ENCODE assay signal across 33 cellular contexts in the genomic region with DNA sequence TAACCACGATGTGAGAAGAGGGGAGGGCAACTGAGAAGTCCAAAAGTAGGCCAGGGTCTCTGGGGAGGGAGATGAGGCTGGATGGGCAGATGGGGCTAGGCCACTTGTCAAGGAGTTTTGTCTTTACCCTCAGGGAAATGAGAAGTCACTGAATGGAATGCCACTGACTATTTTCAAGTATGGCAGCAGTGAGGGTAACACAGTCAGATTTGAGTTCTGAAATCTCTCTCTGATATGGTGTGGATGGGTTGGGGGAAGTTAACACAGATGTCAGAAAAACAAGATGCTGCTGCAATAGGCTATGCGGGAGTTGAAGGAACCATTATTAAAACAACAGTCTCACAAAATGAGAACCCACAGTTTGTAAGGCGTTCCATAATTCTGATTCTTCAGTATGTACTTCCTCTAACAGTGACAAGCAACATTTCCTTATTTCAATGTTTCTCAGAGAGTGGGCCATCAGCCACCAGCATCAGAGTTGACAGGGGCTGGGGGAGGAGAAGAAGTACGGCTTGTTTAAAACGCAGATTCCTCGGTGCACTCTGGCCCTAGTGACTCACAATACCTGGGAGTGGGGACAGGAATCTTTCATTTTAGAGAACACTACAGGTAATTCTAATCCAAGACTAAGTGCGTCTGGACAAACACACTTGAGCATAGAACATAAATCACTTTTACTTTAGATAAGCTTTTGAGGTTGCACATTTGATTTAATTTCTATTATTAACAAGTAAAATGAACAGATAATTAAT.
"Had no signal": no experiment of that assay in that cellular context is flagged by ENCODE, and none has a peak within 500 bp of the region (broad histone marks: within the 10 kb centered on the region; RNA-seq: fewer than 3 reads in every experiment).

No MANE protein-coding gene starts in this region.

- H3K27ac ChIP-seq: adrenal gland, body of pancreas, cardiac muscle cell, colonic mucosa had no signal

- H3K36me3 Mint-ChIP-seq: activated CD4-positive, alpha-beta memory T cell treated with anti-CD3 and anti-CD28 coated beads for 36 hours; activated CD8-positive, alpha-beta memory T cell treated with anti-CD3 and anti-CD28 coated beads, Interleukin-2, amount 10 ng/mL, durations not matched to agents 7 days and 5 days; activated naive CD8-positive, alpha-beta T cell treated with anti-CD3 and anti-CD28 coated beads for 36 hours had no signal

- H3K4me3 ChIP-seq: adrenal gland, body of pancreas, cardiac muscle cell, colonic mucosa, esophagus squamous epithelium had no signal

- H3K4me3 Mint-ChIP-seq: activated CD4-positive, alpha-beta memory T cell treated with anti-CD3 and anti-CD28 coated beads for 36 hours; activated CD4-positive, alpha-beta T cell treated with anti-CD3 and anti-CD28 coated beads for 36 hours; activated CD4-positive, alpha-beta T cell treated with anti-CD3 and anti-CD28 coated beads, Interleukin-2, amount 10 ng/mL, durations not matched to agents 24 days and 14 days; activated CD8-positive, alpha-beta memory T cell treated with anti-CD3 and anti-CD28 coated beads, Interleukin-2, amount 10 ng/mL, durations not matched to agents 7 days and 5 days; activated CD8-positive, alpha-beta T cell treated with anti-CD3 and anti-CD28 coated beads, Interleukin-2, amount 10 ng/mL, durations not matched to agents 7 days and 5 days; activated naive CD4-positive, alpha-beta T cell treated with anti-CD3 and anti-CD28 coated beads for 36 hours; activated naive CD4-positive, alpha-beta T cell treated with anti-CD3 and anti-CD28 coated beads, Interleukin-2, amount 50 U/mL, for 24 hours; activated naive CD8-positive, alpha-beta T cell treated with anti-CD3 and anti-CD28 coated beads for 36 hours; activated naive CD8-positive, alpha-beta T cell treated with anti-CD3 and anti-CD28 coated beads, Interleukin-2, amount 50 U/mL, for 24 hours; activated T-helper 1 cell treated with anti-CD3 and anti-CD28 coated beads, Interleukin-12 subunit alpha, Interleukin-12 subunit beta, Interleukin-2, Interleukin-4 antibody, amounts not matched to agents 30 ng/mL and 10 ng/mL and 1 ng/mL, durations not matched to agents 14 hours and 24 hours and 36 hours; dendritic cell treated with granulocyte-macrophage colony-stimulating factor and Interleukin-4, amounts not matched to agents 40 ng/mL and 50 ng/mL, for 4 days; effector memory CD8-positive, alpha-beta T cell had no signal

- FAIRE-seq: frontal cortex had no signal

- H3K36me3 ChIP-seq: adrenal gland, cardiac muscle cell, colonic mucosa, esophagus squamous epithelium had no signal

- H3K27ac Mint-ChIP-seq: activated CD4-positive, alpha-beta memory T cell treated with anti-CD3 and anti-CD28 coated beads for 36 hours; activated CD4-positive, alpha-beta T cell treated with anti-CD3 and anti-CD28 coated beads for 36 hours; activated CD4-positive, alpha-beta T cell treated with anti-CD3 and anti-CD28 coated beads, Interleukin-2, amount 10 ng/mL, durations not matched to agents 24 days and 14 days; activated CD8-positive, alpha-beta memory T cell treated with anti-CD3 and anti-CD28 coated beads, Interleukin-2, amount 10 ng/mL, durations not matched to agents 7 days and 5 days; activated CD8-positive, alpha-beta T cell treated with anti-CD3 and anti-CD28 coated beads, Interleukin-2, amount 10 ng/mL, durations not matched to agents 7 days and 5 days; activated naive CD4-positive, alpha-beta T cell treated with anti-CD3 and anti-CD28 coated beads for 36 hours; activated naive CD4-positive, alpha-beta T cell treated with anti-CD3 and anti-CD28 coated beads, Interleukin-2, amount 50 U/mL, for 24 hours; activated naive CD8-positive, alpha-beta T cell treated with anti-CD3 and anti-CD28 coated beads for 36 hours; activated naive CD8-positive, alpha-beta T cell treated with anti-CD3 and anti-CD28 coated beads, Interleukin-2, amount 50 U/mL, for 24 hours; activated T-helper 1 cell treated with anti-CD3 and anti-CD28 coated beads, Interleukin-12 subunit alpha, Interleukin-12 subunit beta, Interleukin-2, Interleukin-4 antibody, amounts not matched to agents 30 ng/mL and 10 ng/mL and 1 ng/mL, durations not matched to agents 14 hours and 24 hours and 36 hours; activated T-helper 2 cell treated with anti-CD3 and anti-CD28 coated beads, Interferon-gamma antibody, Interleukin-2, Interleukin-4, amounts not matched to agents 10 μg/mL and 5 μg/mL and 100 μg/mL, durations not matched to agents 14 hours and 24 hours and 36 hours; dendritic cell treated with granulocyte-macrophage colony-stimulating factor and Interleukin-4, amounts not matched to agents 40 ng/mL and 50 ng/mL, for 4 days; effector memory CD8-positive, alpha-beta T cell had no signal

- ATAC-seq: activated CD4-positive, alpha-beta T cell treated with anti-CD3 and anti-CD28 coated beads for 36 hours; activated CD8-positive, alpha-beta memory T cell treated with anti-CD3 and anti-CD28 coated beads, Interleukin-2, amount 10 ng/mL, durations not matched to agents 7 days and 5 days; activated CD8-positive, alpha-beta T cell treated with anti-CD3 and anti-CD28 coated beads, Interleukin-2, amount 10 ng/mL, durations not matched to agents 7 days and 5 days; activated naive CD8-positive, alpha-beta T cell treated with anti-CD3 and anti-CD28 coated beads, Interleukin-2, amount 50 U/mL, for 24 hours; body of pancreas; effector memory CD8-positive, alpha-beta T cell had no signal

- H3K9me3 Mint-ChIP-seq: activated CD4-positive, alpha-beta T cell treated with anti-CD3 and anti-CD28 coated beads, Interleukin-2, amount 10 ng/mL, durations not matched to agents 24 days and 14 days; activated naive CD8-positive, alpha-beta T cell treated with anti-CD3 and anti-CD28 coated beads for 36 hours; activated T-helper 1 cell treated with anti-CD3 and anti-CD28 coated beads, Interleukin-12 subunit alpha, Interleukin-12 subunit beta, Interleukin-2, Interleukin-4 antibody, amounts not matched to agents 30 ng/mL and 10 ng/mL and 1 ng/mL, durations not matched to agents 14 hours and 24 hours and 36 hours; dendritic cell treated with granulocyte-macrophage colony-stimulating factor and Interleukin-4, amounts not matched to agents 40 ng/mL and 50 ng/mL, for 4 days had no signal

- H3K4me1 ChIP-seq: adrenal gland, body of pancreas, colonic mucosa had no signal

- H3K4me1 Mint-ChIP-seq: activated CD4-positive, alpha-beta T cell treated with anti-CD3 and anti-CD28 coated beads for 36 hours; activated CD4-positive, alpha-beta T cell treated with anti-CD3 and anti-CD28 coated beads, Interleukin-2, amount 10 ng/mL, durations not matched to agents 24 days and 14 days; activated CD8-positive, alpha-beta memory T cell treated with anti-CD3 and anti-CD28 coated beads, Interleukin-2, amount 10 ng/mL, durations not matched to agents 7 days and 5 days; activated naive CD4-positive, alpha-beta T cell treated with anti-CD3 and anti-CD28 coated beads, Interleukin-2, amount 50 U/mL, for 24 hours; activated naive CD8-positive, alpha-beta T cell treated with anti-CD3 and anti-CD28 coated beads for 36 hours; activated naive CD8-positive, alpha-beta T cell treated with anti-CD3 and anti-CD28 coated beads, Interleukin-2, amount 50 U/mL, for 24 hours had no signal

- H3K27me3 ChIP-seq: adrenal gland, body of pancreas, cardiac muscle cell, colonic mucosa, esophagus squamous epithelium had no signal

- DNase-seq: activated CD4-positive, alpha-beta memory T cell treated with anti-CD3 and anti-CD28 coated beads for 36 hours; activated CD4-positive, alpha-beta T cell treated with anti-CD3 and anti-CD28 coated beads for 36 hours; activated CD4-positive, alpha-beta T cell treated with anti-CD3 and anti-CD28 coated beads, Interleukin-2, amount 10 ng/mL, durations not matched to agents 24 days and 14 days; activated CD4-positive, CD25-positive, alpha-beta regulatory T cell; activated CD4-positive, CD25-positive, alpha-beta regulatory T cell treated with anti-CD3 and anti-CD28 coated beads, Interleukin-2, amount 50 U/mL, for 72 hours; activated CD8-positive, alpha-beta memory T cell treated with anti-CD3 and anti-CD28 coated beads, Interleukin-2, amount 10 ng/mL, durations not matched to agents 7 days and 5 days; activated CD8-positive, alpha-beta memory T cell treated with anti-CD3 and anti-CD28 coated beads, Interleukin-2, amount 50 U/mL, for 4 hours; activated CD8-positive, alpha-beta T cell treated with anti-CD3 and anti-CD28 coated beads, Interleukin-2, amount 10 ng/mL, durations not matched to agents 7 days and 5 days; activated effector memory CD4-positive, alpha-beta T cell treated with anti-CD3 and anti-CD28 coated beads, Interleukin-2, amount 50 U/mL, for 16 hours; activated naive CD4-positive, alpha-beta T cell treated with anti-CD3 and anti-CD28 coated beads for 36 hours; activated naive CD8-positive, alpha-beta T cell treated with anti-CD3 and anti-CD28 coated beads for 36 hours; activated naive CD8-positive, alpha-beta T cell treated with anti-CD3 and anti-CD28 coated beads, Interleukin-2, amount 50 U/mL, for 24 hours; activated T-cell treated with anti-CD3 and anti-CD28 coated beads, Interleukin-2, amount 50 U/mL, for 1 hour; activated T-cell treated with anti-CD3 and anti-CD28 coated beads, Interleukin-2, amount 50 U/mL, for 48 hours; adrenal gland; amygdala; aorta; body of pancreas; central memory CD4-positive, alpha-beta T cell; cerebellar nuclear complex; colonic mucosa; effector CD4-positive, alpha-beta T cell; effector memory CD8-positive, alpha-beta T cell; erythroblast; esophagus squamous epithelium; head of caudate nucleus; T-helper 2 cell had no signal

- H3K9me3 ChIP-seq: adrenal gland, body of pancreas, colonic mucosa, esophagus squamous epithelium had no signal

- H3K27me3 Mint-ChIP-seq: activated CD4-positive, alpha-beta memory T cell treated with anti-CD3 and anti-CD28 coated beads for 36 hours; activated CD4-positive, alpha-beta T cell treated with anti-CD3 and anti-CD28 coated beads, Interleukin-2, amount 10 ng/mL, durations not matched to agents 24 days and 14 days; activated CD8-positive, alpha-beta memory T cell treated with anti-CD3 and anti-CD28 coated beads, Interleukin-2, amount 10 ng/mL, durations not matched to agents 7 days and 5 days; activated naive CD4-positive, alpha-beta T cell treated with anti-CD3 and anti-CD28 coated beads, Interleukin-2, amount 50 U/mL, for 24 hours; activated naive CD8-positive, alpha-beta T cell treated with anti-CD3 and anti-CD28 coated beads for 36 hours; activated naive CD8-positive, alpha-beta T cell treated with anti-CD3 and anti-CD28 coated beads, Interleukin-2, amount 50 U/mL, for 24 hours; dendritic cell treated with granulocyte-macrophage colony-stimulating factor and Interleukin-4, amounts not matched to agents 40 ng/mL and 50 ng/mL, for 4 days; effector memory CD8-positive, alpha-beta T cell had no signal
